ENCODE assay signal across 22 cellular contexts in the genomic region with DNA sequence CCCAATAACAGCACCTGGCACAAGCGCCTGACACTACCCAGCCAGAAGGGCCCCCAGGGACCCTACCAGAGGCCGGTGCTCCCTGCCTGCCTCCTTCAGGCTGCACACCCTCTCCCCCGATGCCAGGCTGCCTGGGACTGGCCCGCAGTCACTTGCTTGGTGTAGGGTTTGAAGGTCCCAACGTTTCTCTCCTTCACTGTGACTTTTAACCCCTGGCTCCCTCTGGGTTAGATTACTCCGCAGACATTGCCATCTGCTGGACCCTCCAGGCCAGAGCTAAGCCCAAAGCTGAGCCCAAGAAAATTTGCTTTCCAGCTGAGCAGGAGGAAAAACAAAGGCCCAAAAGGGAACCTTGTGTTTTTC. TPM values are rescaled to one million over a fixed set of nuclear protein-coding genes. Genes with fewer than 3 reads are reported as not detected.
"Had no signal": no experiment of that assay in that cellular context is flagged by ENCODE, and none has a peak within 500 bp of the region (broad histone marks: within the 10 kb centered on the region; RNA-seq: fewer than 3 reads in every experiment).

No MANE protein-coding gene starts in this region.

- H3K4me1 ChIP-seq: breast epithelium, esophagus muscularis mucosa, psoas muscle, upper lobe of right lung had no signal

- DNase-seq: activated CD4-positive, alpha-beta T cell treated with anti-CD3 and anti-CD28 coated beads for 1 hour; activated CD4-positive, alpha-beta T cell treated with anti-CD3 and anti-CD28 coated beads, Interleukin-2, amount 50 U/mL, for 48 hours; activated gamma-delta T cell treated with Interleukin-2 at 50 U/mL for 16 hours; activated T-cell treated with anti-CD3 and anti-CD28 coated beads, Interleukin-2, amount 50 U/mL, for 72 hours; dorsolateral prefrontal cortex; glutamatergic neuron; immature natural killer cell; naive thymus-derived CD8-positive, alpha-beta T cell; psoas muscle; stimulated activated CD4-positive, alpha-beta T cell treated with anti-CD3 and anti-CD28 coated beads, Interleukin-2, amount 100 ng/mL, for 48 hours; T-helper 17 cell had no signal

- H3K27ac ChIP-seq: breast epithelium, dorsolateral prefrontal cortex, esophagus muscularis mucosa, psoas muscle, upper lobe of right lung had no signal

- H3K36me3 Mint-ChIP-seq: naive thymus-derived CD8-positive, alpha-beta T cell had no signal

- H3K9me3 Mint-ChIP-seq: activated T-cell treated with anti-CD3 and anti-CD28 coated beads, Interleukin-2, amount 50 U/mL, for 72 hours; immature natural killer cell; naive thymus-derived CD8-positive, alpha-beta T cell; stimulated activated naive CD8-positive, alpha-beta T cell treated with anti-CD3 and anti-CD28 coated beads, Interleukin-15, Interleukin-2, amounts not matched to agents 100 ng/mL and 50 ng/mL, for 24 hours had no signal

- H3K36me3 ChIP-seq: breast epithelium, esophagus muscularis mucosa, upper lobe of right lung had no signal

- H3K4me3 ChIP-seq: breast epithelium, dorsolateral prefrontal cortex, esophagus muscularis mucosa, psoas muscle, upper lobe of right lung had no signal

- FAIRE-seq: endometrium had no signal

- H3K9me3 ChIP-seq: breast epithelium, esophagus muscularis mucosa, psoas muscle, upper lobe of right lung had no signal

- H3K27ac Mint-ChIP-seq: activated T-cell treated with anti-CD3 and anti-CD28 coated beads, Interleukin-2, amount 50 U/mL, for 72 hours; immature natural killer cell; naive thymus-derived CD8-positive, alpha-beta T cell; stimulated activated naive CD8-positive, alpha-beta T cell treated with anti-CD3 and anti-CD28 coated beads, Interleukin-15, Interleukin-2, amounts not matched to agents 100 ng/mL and 50 ng/mL, for 24 hours; T-helper 17 cell had no signal

- H3K4me3 Mint-ChIP-seq: activated T-cell treated with anti-CD3 and anti-CD28 coated beads, Interleukin-2, amount 50 U/mL, for 72 hours; immature natural killer cell; naive thymus-derived CD8-positive, alpha-beta T cell; stimulated activated naive CD8-positive, alpha-beta T cell treated with anti-CD3 and anti-CD28 coated beads, Interleukin-15, Interleukin-2, amounts not matched to agents 100 ng/mL and 50 ng/mL, for 24 hours; T-helper 17 cell had no signal

- ATAC-seq: activated T-cell treated with anti-CD3 and anti-CD28 coated beads, Interleukin-2, amount 50 U/mL, for 72 hours; naive thymus-derived CD8-positive, alpha-beta T cell; psoas muscle; T-helper 17 cell; upper lobe of right lung had no signal

- H3K27me3 ChIP-seq: dorsolateral prefrontal cortex had no signal

RNA-seq across cellular contexts. Expression of gene CDHR1, which starts 6.9 kb away (rescaled TPM):
- polyA plus RNA-seq: aorta had no signal

RNA-seq across cellular contexts. Expression of gene LRIT2, which starts 24.1 kb away (rescaled TPM):
- total RNA-seq: activated T-cell treated with anti-CD3 and anti-CD28 coated beads, Interleukin-2, amount 50 U/mL, for 72 hours; aorta; breast epithelium; chondrocyte; fibroblast of villous mesenchyme; lung microvascular endothelial cell; naive thymus-derived CD8-positive, alpha-beta T cell; omental fat pad; psoas muscle; T-helper 17 cell; temporal lobe; upper lobe of right lung had no signal
- polyA plus RNA-seq: aorta; immature natural killer cell; naive thymus-derived CD8-positive, alpha-beta T cell; psoas muscle had no signal

RNA-seq across cellular contexts. Expression of gene GPR15LG, which starts 27.6 kb away (rescaled TPM):
- total RNA-seq: activated T-cell treated with anti-CD3 and anti-CD28 coated beads, Interleukin-2, amount 50 U/mL, for 72 hours; aorta; chondrocyte; dorsolateral prefrontal cortex; esophagus muscularis mucosa; fibroblast of villous mesenchyme; lung microvascular endothelial cell; naive thymus-derived CD8-positive, alpha-beta T cell; omental fat pad; psoas muscle; T-helper 17 cell; temporal lobe; upper lobe of right lung had no signal
- polyA plus RNA-seq: immature natural killer cell; naive thymus-derived CD8-positive, alpha-beta T cell had no signal

RNA-seq across cellular contexts. Expression of gene LRIT1, which starts 40.1 kb away (rescaled TPM):
- total RNA-seq: activated T-cell treated with anti-CD3 and anti-CD28 coated beads, Interleukin-2, amount 50 U/mL, for 72 hours; aorta; breast epithelium; chondrocyte; esophagus muscularis mucosa; fibroblast of villous mesenchyme; lung microvascular endothelial cell; naive thymus-derived CD8-positive, alpha-beta T cell; omental fat pad; psoas muscle; T-helper 17 cell; temporal lobe; upper lobe of right lung had no signal
- polyA plus RNA-seq: aorta; immature natural killer cell; naive thymus-derived CD8-positive, alpha-beta T cell; psoas muscle had no signal

RNA-seq across cellular contexts. Expression of gene RGR, which starts 43.6 kb away (rescaled TPM):
- total RNA-seq: activated T-cell treated with anti-CD3 and anti-CD28 coated beads, Interleukin-2, amount 50 U/mL, for 72 hours; aorta; chondrocyte; fibroblast of villous mesenchyme; lung microvascular endothelial cell; naive thymus-derived CD8-positive, alpha-beta T cell; psoas muscle; T-helper 17 cell had no signal
- polyA plus RNA-seq: aorta; immature natural killer cell; naive thymus-derived CD8-positive, alpha-beta T cell had no signal
